11 cellular contexts compared by ENCODE assay signal in the genomic region with DNA sequence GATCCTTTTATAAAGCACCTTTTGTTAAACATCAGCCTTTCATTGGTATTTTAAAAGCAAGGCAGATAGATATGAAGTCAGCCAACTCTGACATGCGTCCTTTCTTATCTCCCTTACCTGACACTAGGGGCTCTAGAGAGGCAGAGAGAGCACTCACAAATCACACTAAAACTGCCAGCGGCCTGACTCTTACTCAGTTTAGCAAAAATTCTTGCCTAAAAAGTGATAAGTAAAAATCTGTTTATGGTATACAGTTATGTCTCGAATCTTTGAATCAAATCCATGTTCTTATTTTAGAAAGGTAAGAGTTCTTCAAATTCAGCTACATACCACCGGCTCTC. TPM values are rescaled to one million over a fixed set of nuclear protein-coding genes. Genes with fewer than 3 reads are reported as not detected.
A peak's percentile ranks its signal among the peaks of the same experiment; 100 is the strongest.
DNase-seq lines count a peak whose midpoint lies in the region; ATAC-seq and TF ChIP-seq lines count a peak whose summit lies in the region.
"Had no signal": no experiment of that assay in that cellular context is flagged by ENCODE, and none has a peak within 500 bp of the region (broad histone marks: within the 10 kb centered on the region; RNA-seq: fewer than 3 reads in every experiment).

No MANE protein-coding gene starts in this region.

- POLR2A ChIA-PET in PC-3 (lab: Charles Lee; ENCODE audit: unreplicated experiment): interaction anchor here (0.6 kb wide), 1 partner anchor 134 kb away, joined by 4 read pairs; no protein-coding TSS in a partner anchor

- no peaks in the 10 kb centered on the region for H3K4me1 ChIP-seq in PC-3 (ENCODE audit: insufficient read depth, low read length)

- no peaks in the 10 kb centered on the region for H3K27me3 Mint-ChIP-seq in glutamatergic neuron (ENCODE audit: unreplicated experiment)
- peaks cover 15% of the 10 kb centered on the region for H3K27me3 Mint-ChIP-seq in activated naive CD8-positive, alpha-beta T cell treated with anti-CD3 and anti-CD28 coated beads for 36 hours
- H3K27me3 Mint-ChIP-seq: activated naive CD4-positive, alpha-beta T cell treated with anti-CD3 and anti-CD28 coated beads, Interleukin-2, amount 10 ng/mL, durations not matched to agents 7 days and 5 days had no signal

- no peaks in the 10 kb centered on the region for H3K79me2 ChIP-seq in PC-3 (ENCODE audit: low read length)

- H3K36me3 Mint-ChIP-seq in glutamatergic neuron (ENCODE audit: unreplicated experiment): no peaks in the 10 kb centered on the region
- H3K36me3 Mint-ChIP-seq in activated naive CD8-positive, alpha-beta T cell treated with anti-CD3 and anti-CD28 coated beads for 36 hours: no peaks in the 10 kb centered on the region
- H3K36me3 Mint-ChIP-seq: activated naive CD4-positive, alpha-beta T cell treated with anti-CD3 and anti-CD28 coated beads, Interleukin-2, amount 10 ng/mL, durations not matched to agents 7 days and 5 days had no signal

- no peaks in the 10 kb centered on the region for H3K27me3 ChIP-seq in PC-3 (ENCODE audit: low read length)

- no peak overlapping the region for H3K4me2 ChIP-seq in PC-3 (ENCODE audit: low read length)

- no peaks in the 10 kb centered on the region for H3K9me2 ChIP-seq in PC-3 (replicated peaks; ENCODE audit: low read length)

- H2AFZ ChIP-seq in PC-3 (ENCODE audit: low read length): no peak overlapping the region

- ATAC-seq in GM18867 (IDR thresholded peaks at IDR 0.05; ENCODE audit: unreplicated experiment) (peak; percentile 68), PC-3 (peak; percentile 56; the same call in 1 of the 2 replicates), GM18519 (IDR thresholded peaks at IDR 0.05; ENCODE audit: low FRiP score, unreplicated experiment) (no peak)

- intact Hi-C loops in PC-3 (cut with micrococcal nuclease): no loop called here

- TF ChIP-seq CTCF in PC-3 (conservative IDR thresholded peaks at IDR 0.05; ENCODE audit: low read depth, low read length) (peak; percentile 66), glutamatergic neuron (IDR thresholded peaks at IDR 0.05; ENCODE audit: partially characterized antibody, unreplicated experiment) (peak; percentile 39)

- no peaks in the 10 kb centered on the region for H3K9me3 ChIP-seq in PC-3 (ENCODE audit: low read length)

- no peak overlapping the region for H3K4me3 ChIP-seq in PC-3 (ENCODE audit: low read length)

- no peaks in the 10 kb centered on the region for H3K4me1 Mint-ChIP-seq in glutamatergic neuron (ENCODE audit: low read depth, unreplicated experiment)
- no peaks in the 10 kb centered on the region for H3K4me1 Mint-ChIP-seq in activated naive CD8-positive, alpha-beta T cell treated with anti-CD3 and anti-CD28 coated beads for 36 hours
- H3K4me1 Mint-ChIP-seq: activated naive CD4-positive, alpha-beta T cell treated with anti-CD3 and anti-CD28 coated beads, Interleukin-2, amount 10 ng/mL, durations not matched to agents 7 days and 5 days had no signal

- H3K9me3 Mint-ChIP-seq in glutamatergic neuron (ENCODE audit: unreplicated experiment): no peaks in the 10 kb centered on the region
- H3K9me3 Mint-ChIP-seq in activated naive CD8-positive, alpha-beta T cell treated with anti-CD3 and anti-CD28 coated beads for 36 hours: no peaks in the 10 kb centered on the region
- H3K9me3 Mint-ChIP-seq: activated naive CD4-positive, alpha-beta T cell treated with anti-CD3 and anti-CD28 coated beads, Interleukin-2, amount 10 ng/mL, durations not matched to agents 7 days and 5 days had no signal

- DNase-seq in ACHN: peak; percentile 10
- peak; percentile 19 for DNase-seq in PC-3
- DNase-seq in glutamatergic neuron: no peak
- DNase-seq in anterior cingulate cortex (lab: John Stamatoyannopoulos, UW): no peak
- no peak for DNase-seq in activated naive CD8-positive, alpha-beta T cell treated with anti-CD3 and anti-CD28 coated beads for 36 hours
- no peak for DNase-seq in activated naive CD4-positive, alpha-beta T cell treated with Interleukin-2 at 50 U/mL for 16 hours
- DNase-seq: activated naive CD4-positive, alpha-beta T cell treated with anti-CD3 and anti-CD28 coated beads, Interleukin-2, amount 10 ng/mL, durations not matched to agents 7 days and 5 days; midbrain; NCI-H446 treated with DMSO at 0.1 percent for 48 hours had no signal

- BruUV-seq in PC-3 (replicated peaks; lab: Mats Ljungman, UMichigan): no TSS peak

- no peaks in the 10 kb centered on the region for H3K36me3 ChIP-seq in PC-3 (ENCODE audit: low read depth, low read length)

- no peaks in the 10 kb centered on the region for H3F3A ChIP-seq in PC-3 (ENCODE audit: low read length, unreplicated experiment)

- H3K4me3 Mint-ChIP-seq in glutamatergic neuron (ENCODE audit: unreplicated experiment): no peak overlapping the region
- no peak overlapping the region for H3K4me3 Mint-ChIP-seq in activated naive CD8-positive, alpha-beta T cell treated with anti-CD3 and anti-CD28 coated beads for 36 hours
- H3K4me3 Mint-ChIP-seq: activated naive CD4-positive, alpha-beta T cell treated with anti-CD3 and anti-CD28 coated beads, Interleukin-2, amount 10 ng/mL, durations not matched to agents 7 days and 5 days had no signal

- no peak overlapping the region for H3K27ac ChIP-seq in PC-3 (ENCODE audit: low read length)

- H3K9ac ChIP-seq in PC-3 (ENCODE audit: low read length): no peak overlapping the region

- no peaks in the 10 kb centered on the region for H4K20me1 ChIP-seq in PC-3 (ENCODE audit: low read length)

- H3K27ac Mint-ChIP-seq in glutamatergic neuron (ENCODE audit: unreplicated experiment): no peak overlapping the region
- H3K27ac Mint-ChIP-seq in activated naive CD8-positive, alpha-beta T cell treated with anti-CD3 and anti-CD28 coated beads for 36 hours: no peak overlapping the region
- H3K27ac Mint-ChIP-seq: activated naive CD4-positive, alpha-beta T cell treated with anti-CD3 and anti-CD28 coated beads, Interleukin-2, amount 10 ng/mL, durations not matched to agents 7 days and 5 days had no signal

- in situ Hi-C loops in ACHN (cut with HindIII; ENCODE audit: low pct_ligation_motif_present, low pct_unique_long_range_greater_than_20kb, low sequenced_read_pairs): no loop called here

- CTCF ChIA-PET in PC-3 (lab: Charles Lee): no interaction called here

RNA-seq across cellular contexts. Expression of a gene that starts 10.4 kb away (rescaled TPM):
- 0.07 TPM in 1 of 2 replicates, not detected in the other for total RNA-seq in PC-3 (2014; rRNA removed)
- 0.64 TPM for total RNA-seq in glutamatergic neuron (ENCODE audit: unreplicated experiment)
- total RNA-seq in activated naive CD8-positive, alpha-beta T cell treated with anti-CD3 and anti-CD28 coated beads for 36 hours: not detected

RNA-seq across cellular contexts. Expression of a gene that starts 24.5 kb away (rescaled TPM):
- total RNA-seq in PC-3 (2014; rRNA removed): 3.8 and 13.6 TPM in 2 replicates
- 13.6 TPM for total RNA-seq in glutamatergic neuron (ENCODE audit: unreplicated experiment)
- total RNA-seq in activated naive CD8-positive, alpha-beta T cell treated with anti-CD3 and anti-CD28 coated beads for 36 hours: 1 to 10 TPM; 1.5 to 2.1 TPM

RNA-seq across cellular contexts. Expression of a gene that starts 24.7 kb away (rescaled TPM):
- total RNA-seq in PC-3 (2014; rRNA removed): 0.66 and 1.2 TPM in 2 replicates
- 0.17 TPM for total RNA-seq in glutamatergic neuron (ENCODE audit: unreplicated experiment)
- not detected for total RNA-seq in activated naive CD8-positive, alpha-beta T cell treated with anti-CD3 and anti-CD28 coated beads for 36 hours

RNA-seq across cellular contexts. Expression of a gene that starts 57.9 kb away (rescaled TPM):
- total RNA-seq in PC-3 (2014; rRNA removed) (1.8 and 2.9 TPM in 2 replicates), glutamatergic neuron (ENCODE audit: unreplicated experiment) (0.44 TPM)
- total RNA-seq in activated naive CD8-positive, alpha-beta T cell treated with anti-CD3 and anti-CD28 coated beads for 36 hours: not detected

Comparison
In these comparisons a context has a peak if more than half of its experiments do, and no peak if none do; other contexts are left out.
1. DNase-seq: peak in ACHN (single experiment) and PC-3 (single experiment); none in glutamatergic neuron (single experiment), anterior cingulate cortex (0 of 58), activated naive CD8-positive, alpha-beta T cell treated with anti-CD3 and anti-CD28 coated beads for 36 hours (single experiment) and activated naive CD4-positive, alpha-beta T cell treated with Interleukin-2 at 50 U/mL for 16 hours (single experiment).